Comparison of ENCODE assay signal across 8 cellular contexts in the genomic region with DNA sequence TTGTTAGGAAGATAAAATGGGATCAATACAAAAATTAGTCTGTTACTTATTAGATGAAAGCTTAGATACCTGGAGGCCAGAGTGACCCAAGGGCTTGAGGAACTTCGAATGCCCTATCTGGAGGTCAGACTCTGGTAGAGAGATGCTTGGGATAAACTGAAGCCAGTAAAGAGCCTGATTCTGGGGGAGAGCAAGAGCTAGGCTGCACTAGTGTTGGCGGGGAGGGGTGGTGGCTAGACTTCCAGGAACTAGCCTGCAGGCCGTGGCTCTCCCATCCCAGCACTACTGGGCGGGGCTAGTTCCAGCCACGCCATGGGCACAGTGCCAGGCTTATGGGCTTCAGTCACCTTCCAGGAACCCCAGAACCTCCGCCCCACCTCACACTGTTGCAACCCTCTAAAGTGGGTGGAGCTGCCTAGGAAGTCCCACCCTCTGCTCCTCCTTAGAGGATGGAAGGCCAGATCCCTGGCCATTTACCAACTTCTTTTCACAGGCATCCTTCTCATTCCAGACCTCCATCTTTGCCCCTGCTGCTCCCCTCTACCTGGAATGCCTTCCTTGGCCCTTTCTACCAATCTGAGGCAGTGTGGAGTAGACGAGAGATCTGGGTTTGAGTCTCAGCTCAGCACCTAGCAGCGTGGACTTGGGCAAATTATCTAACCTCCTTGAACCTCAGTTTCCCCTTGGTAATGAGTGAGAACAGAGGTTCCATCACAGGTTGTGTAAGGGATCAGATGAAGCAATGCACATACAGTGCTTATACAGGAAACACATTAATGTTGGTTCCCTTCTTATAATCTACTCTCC. TPM values are rescaled to one million over a fixed set of nuclear protein-coding genes. Genes with fewer than 3 reads are reported as not detected.
DNase-seq lines count a peak whose midpoint lies in the region; ATAC-seq and TF ChIP-seq lines count a peak whose summit lies in the region.

No MANE protein-coding gene starts in this region.

- TF ChIP-seq CTCF in HCT116 (IDR thresholded peaks at IDR 0.05 in 2 of 3, conservative IDR thresholded peaks at IDR 0.05 in 1 of 3; ENCODE audit: borderline replicate concordance in 1 of 3, insufficient read depth in 1 of 3, low read depth in 2 of 3, low read length in 2 of 3) (no peak), colonic mucosa (IDR thresholded peaks at IDR 0.05) (no peak), neural progenitor cell (IDR thresholded peaks at IDR 0.05) (no peak), GM10266 (IDR thresholded peaks at IDR 0.05; ENCODE audit: control insufficient read depth, insufficient read depth, low read depth, missing control alignments) (no peak)

- RAD21 ChIA-PET in HCT116 (lab: Charles Lee; ENCODE audit: low non-redundant PET in 1 of 2, low total read pairs in 2 of 2, uncharacterized antibody in 2 of 2, unreplicated experiment in 2 of 2), result no interaction called here

- CTCF ChIA-PET in HCT116 (lab: Charles Lee), result interaction anchor here (0.9 to 2.0 kb wide), 5 partner anchors 13 to 72 kb away, joined by 3 to 13 read pairs (median 4); a partner anchor contains a TSS

- H2AFZ ChIP-seq in HCT116 (ENCODE audit: low read depth, low read length, poor library complexity, severe bottlenecking) (peak overlapping the region; percentile 3), neural progenitor cell (replicated peaks) (peak overlapping the region; percentile 42)

- no TSS peak for BruUV-seq in HCT116 (replicated peaks; lab: Mats Ljungman, UMichigan)

- intact Hi-C loops in HCT116 (cut with micrococcal nuclease) (no loop called here), colonic mucosa (cut with DNase I) (no loop called here)

- H3K9me2 ChIP-seq in HCT116 (ENCODE audit: insufficient read depth), result no peaks in the 10 kb centered on the region

- peaks cover 9% of the 10 kb centered on the region for H3K4me1 Mint-ChIP-seq in neural progenitor cell

- H3K4me3 ChIP-seq in HCT116 (replicated peaks in 1 of 2; ENCODE audit: low read depth in 1 of 2, low read length in 2 of 2), result no peak overlapping the region
- no peak overlapping the region for H3K4me3 ChIP-seq in colonic mucosa
- H3K4me3 ChIP-seq in neural progenitor cell, result no peak overlapping the region

- peaks cover 1% of the 10 kb centered on the region for H3F3A ChIP-seq in neural progenitor cell (ENCODE audit: low read depth)

- H3K27me3 ChIP-seq in HCT116 (ENCODE audit: insufficient read depth, low read length) (no peaks in the 10 kb centered on the region), colonic mucosa (no peaks in the 10 kb centered on the region), neural progenitor cell (no peaks in the 10 kb centered on the region)

- no peak overlapping the region for H3K9ac ChIP-seq in HCT116 (ENCODE audit: low read length)
- H3K9ac ChIP-seq in colonic mucosa (ENCODE audit: low read depth in 2 of 2, low read length in 2 of 2), result no peak overlapping the region
- H3K9ac ChIP-seq in neural progenitor cell, result no peak overlapping the region

- no peaks in the 10 kb centered on the region for H3K36me3 Mint-ChIP-seq in neural progenitor cell

- no peak for TF ChIP-seq POLR2A in HCT116 (IDR thresholded peaks at IDR 0.05; ENCODE audit: borderline replicate concordance, extremely low read depth, insufficient read depth, insufficient read length)

- TF ChIP-seq RAD21 in HCT116 (IDR thresholded peaks at IDR 0.05; ENCODE audit: low read depth), result no peak

- H3K4me1 ChIP-seq in HCT116 (ENCODE audit: control insufficient read depth in 1 of 2, insufficient read depth in 2 of 2, low read length in 2 of 2) (peaks cover 31 to 32% of the 10 kb centered on the region in 2 experiments), colonic mucosa (no peaks in the 10 kb centered on the region), neural progenitor cell (peaks cover 13% of the 10 kb centered on the region)

- H3K27ac ChIP-seq in HCT116 (ENCODE audit: low read depth, low read length), result no peak overlapping the region
- peak overlapping the region; percentile 36 for H3K27ac ChIP-seq in colonic mucosa
- no peak overlapping the region for H3K27ac ChIP-seq in neural progenitor cell

- no peaks in the 10 kb centered on the region for H3K36me3 ChIP-seq in HCT116 (ENCODE audit: control insufficient read depth in 1 of 2, insufficient read depth in 2 of 2, low read length in 2 of 2)
- no peaks in the 10 kb centered on the region for H3K36me3 ChIP-seq in colonic mucosa
- no peaks in the 10 kb centered on the region for H3K36me3 ChIP-seq in neural progenitor cell

- H3K4me2 ChIP-seq in HCT116 (ENCODE audit: low read length) (peak overlapping the region; percentile 37), neural progenitor cell (no peak overlapping the region)

- H3K9me3 Mint-ChIP-seq in neural progenitor cell, result no peaks in the 10 kb centered on the region

- DNase-seq in HCT116 (ENCODE audit: low read depth, low spot score) (peak; percentile 78), NOMO-1 treated with dmso at 0.1 percent for 144 hours (lab: John Stamatoyannopoulos, UW; ENCODE audit: unreplicated experiment) (peak; percentile 94), colonic mucosa (peak; percentile 98), neural progenitor cell (ENCODE audit: low spot score) (no peak), hepatic stellate cell (ENCODE audit: low spot score) (no peak), NCI-H2081 treated with DMSO at 0.1 percent for 48 hours (lab: John Stamatoyannopoulos, UW) (no peak), GM10266 (ENCODE audit: extremely low spot score) (no peak)

- POLR2A ChIA-PET in HCT116 (lab: Charles Lee), result interaction anchor here (0.9 to 1.9 kb wide), 6 partner anchors 8 to 28 kb away, joined by 3 to 13 read pairs (median 6); a partner anchor contains a TSS

- H3K9me3 ChIP-seq in HCT116 (ENCODE audit: control insufficient read depth in 1 of 2, insufficient read depth in 1 of 2, low read depth in 1 of 2, low read length in 2 of 2), result no peaks in the 10 kb centered on the region
- no peaks in the 10 kb centered on the region for H3K9me3 ChIP-seq in colonic mucosa
- H3K9me3 ChIP-seq in neural progenitor cell (ENCODE audit: low read depth), result no peaks in the 10 kb centered on the region

- no peak overlapping the region for H3K27ac Mint-ChIP-seq in neural progenitor cell

- H3K27me3 Mint-ChIP-seq in neural progenitor cell (ENCODE audit: insufficient read depth, low read depth), result peaks cover 2% of the 10 kb centered on the region

- no peaks in the 10 kb centered on the region for H4K20me1 ChIP-seq in HCT116 (ENCODE audit: insufficient read depth)
- no peaks in the 10 kb centered on the region for H4K20me1 ChIP-seq in neural progenitor cell (ENCODE audit: low read depth)

- H3K4me3 Mint-ChIP-seq in neural progenitor cell, result peak overlapping the region; percentile 46

- ATAC-seq in HCT116 (peak; percentile 90), GM21447 (IDR thresholded peaks at IDR 0.05; ENCODE audit: unreplicated experiment) (no peak)

- H3K79me2 ChIP-seq in HCT116 (ENCODE audit: insufficient read depth, low read length) (no peaks in the 10 kb centered on the region), neural progenitor cell (ENCODE audit: low read depth) (no peaks in the 10 kb centered on the region)

TF ChIP-seq in HCT116, 20 proteins besides CTCF, POLR2A, EP300 and RAD21:
- TF ChIP-seq POLR2AphosphoS5 (IDR thresholded peaks at IDR 0.05; ENCODE audit: low read depth, low read length), result peak; percentile 54
- no peak for TF ChIP-seq YY1 (IDR thresholded peaks at IDR 0.05; ENCODE audit: extremely low read depth, insufficient replicate concordance, low read depth, low read length)
- TF ChIP-seq SIN3A (IDR thresholded peaks at IDR 0.05; ENCODE audit: low read depth), result no peak
- TF ChIP-seq CEBPB (IDR thresholded peaks at IDR 0.05; ENCODE audit: low read depth), result peak; percentile 74; the same call in 1 of the 2 replicates

RNA-seq across cellular contexts. Expression of a gene that starts 6.3 kb away (rescaled TPM):
- total RNA-seq in HCT116 (2021; ENCODE audit: unreplicated experiment) (1.3 TPM), colonic mucosa (under 1 TPM in 1 of 2 donors, not detected in 1; 0.30 TPM), neural progenitor cell (ENCODE audit: low replicate concordance) (2.8 and 4.3 TPM in 2 replicates)
- polyA plus RNA-seq in HCT116 (2012), result 0.69 and 0.81 TPM in 2 replicates

RNA-seq across cellular contexts. Expression of a gene that starts 17.8 kb away (rescaled TPM):
- total RNA-seq in HCT116 (2021; ENCODE audit: unreplicated experiment) (191 TPM), colonic mucosa (100 to 1,000 TPM; 164 to 173 TPM), neural progenitor cell (ENCODE audit: low replicate concordance) (197 and 219 TPM in 2 replicates)
- 169 and 175 TPM in 2 replicates for polyA plus RNA-seq in HCT116 (2012)

RNA-seq across cellular contexts. Expression of a gene that starts 26.6 kb away (rescaled TPM):
- total RNA-seq in HCT116 (2021; ENCODE audit: unreplicated experiment) (1,878 TPM), colonic mucosa (1,000 to 10,000 TPM in 1 of 2 donors, 100 to 1,000 TPM in 1; 716 to 1,090 TPM), neural progenitor cell (ENCODE audit: low replicate concordance) (1,779 and 2,341 TPM in 2 replicates)
- polyA plus RNA-seq in HCT116 (2012), result 1,517 and 1,973 TPM in 2 replicates

RNA-seq across cellular contexts. Expression of a gene that starts 27.2 kb away (rescaled TPM):
- 72.3 TPM for total RNA-seq in HCT116 (2021; ENCODE audit: unreplicated experiment)
- polyA plus RNA-seq in HCT116 (2012), result 9.7 and 16.1 TPM in 2 replicates
- total RNA-seq in colonic mucosa, result 10 to 100 TPM; 49.3 to 77.5 TPM
- 232 and 288 TPM in 2 replicates for total RNA-seq in neural progenitor cell (ENCODE audit: low replicate concordance)

RNA-seq across cellular contexts. Expression of a gene that starts 57.2 kb away (rescaled TPM):
- total RNA-seq in HCT116 (2021; ENCODE audit: unreplicated experiment) (not detected), colonic mucosa (under 1 TPM in 1 of 2 donors, not detected in 1; 0.21 TPM), neural progenitor cell (ENCODE audit: low replicate concordance) (not detected in 2 replicates)
- 0.05 and 0.17 TPM in 2 replicates for polyA plus RNA-seq in HCT116 (2012)

Comparison
In these comparisons a context has a peak if more than half of its experiments do, and no peak if none do; other contexts are left out.
1. DNase-seq: peak in HCT116 (single experiment), NOMO-1 treated with dmso at 0.1 percent for 144 hours (single experiment) and colonic mucosa (single experiment); none in neural progenitor cell (single experiment), hepatic stellate cell (single experiment), NCI-H2081 treated with DMSO at 0.1 percent for 48 hours (single experiment) and GM10266 (single experiment).